ENCODE assay signal across 12 cellular contexts in the genomic region with DNA sequence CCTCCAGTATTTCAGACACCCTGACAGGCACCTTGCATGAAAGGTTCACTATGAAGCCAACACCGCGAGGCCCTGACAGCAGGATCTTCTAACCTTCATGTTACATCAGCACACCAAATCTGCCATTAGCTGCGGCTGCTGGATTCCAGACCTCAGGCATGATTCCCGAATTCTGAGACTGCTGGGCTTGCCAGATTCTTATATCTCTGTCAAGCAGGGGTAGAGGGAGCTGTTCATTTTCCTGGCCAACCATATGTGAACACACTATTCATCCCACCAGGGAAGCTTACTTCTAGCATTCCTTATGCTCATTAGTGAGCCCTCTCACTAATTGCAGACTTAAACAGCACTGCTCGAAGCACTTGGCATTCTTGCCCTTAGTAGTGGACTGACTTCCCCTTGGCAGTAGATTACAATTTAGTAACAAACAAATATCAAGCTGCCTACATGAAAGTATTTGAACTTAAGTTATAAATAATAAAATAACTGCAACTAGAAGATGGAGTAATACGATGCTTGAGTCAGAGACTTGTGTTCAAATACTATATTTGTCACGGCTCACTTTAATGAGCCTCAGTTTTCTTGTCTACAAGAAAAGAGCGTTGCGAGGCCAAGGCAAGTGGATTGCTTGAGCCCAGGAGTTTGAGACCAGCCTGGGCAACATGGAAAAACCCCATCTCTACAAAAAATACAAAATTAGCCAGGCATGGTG. TPM values are rescaled to one million over a fixed set of nuclear protein-coding genes. Genes with fewer than 3 reads are reported as not detected.
DNase-seq lines count a peak whose midpoint lies in the region; ATAC-seq and TF ChIP-seq lines count a peak whose summit lies in the region.
"Had no signal": no experiment of that assay in that cellular context is flagged by ENCODE, and none has a peak within 500 bp of the region (broad histone marks: within the 10 kb centered on the region; RNA-seq: fewer than 3 reads in every experiment).

No MANE protein-coding gene starts in this region.

- H3K9ac ChIP-seq in skeletal muscle satellite cell (ENCODE audit: low read depth, low read length) = peak overlapping the region; percentile 24

- H3K4me3 ChIP-seq in astrocyte of the spinal cord (ENCODE audit: low read depth, low read length) (no peak overlapping the region), skeletal muscle satellite cell (ENCODE audit: low read length) (no peak overlapping the region)

- intact Hi-C loops in left ventricle myocardium superior (cut with micrococcal nuclease) = no loop called here

- peaks cover 36% of the 10 kb centered on the region for H3K4me1 ChIP-seq in skeletal muscle satellite cell (ENCODE audit: control insufficient read depth, insufficient read depth, low read length)

- no peak for TF ChIP-seq CTCF in astrocyte of the spinal cord (IDR thresholded peaks at IDR 0.05; ENCODE audit: low read depth, low read length)

- DNase-seq in ELF-1 (ENCODE audit: low read depth, low spot score) (peak; percentile 34), astrocyte of the spinal cord (ENCODE audit: low read depth, low spot score) (peak; percentile 55), left ventricle myocardium superior (peak; percentile 60), NCI-H2029 treated with DMSO at 0.1 percent for 48 hours (lab: John Stamatoyannopoulos, UW) (no peak)
- no peak for DNase-seq in activated CD4-positive, alpha-beta T cell treated with anti-CD3 and anti-CD28 coated beads, Interleukin-2, amount 50 U/mL, for 4 hours
- DNase-seq: Karpas-422, NCI-H2081 had no signal

- H3K9me3 ChIP-seq in skeletal muscle satellite cell (replicated peaks; ENCODE audit: low read length) = no peaks in the 10 kb centered on the region

- peaks cover 73% of the 10 kb centered on the region for H3K36me3 ChIP-seq in skeletal muscle satellite cell (ENCODE audit: insufficient read depth, low read length)

- ATAC-seq in left ventricle myocardium superior (peak; percentile 21), HG03139 (IDR thresholded peaks at IDR 0.05; ENCODE audit: unreplicated experiment) (no peak), GM21786 (IDR thresholded peaks at IDR 0.05; ENCODE audit: unreplicated experiment) (no peak)

- H3K4me2 ChIP-seq in skeletal muscle satellite cell (ENCODE audit: low read length) = no peak overlapping the region

- in situ Hi-C loops in astrocyte of the spinal cord (cut with HindIII; ENCODE audit: low sequenced_read_pairs) = no loop called here

- H3K27me3 ChIP-seq in skeletal muscle satellite cell (ENCODE audit: control insufficient read depth, insufficient read depth, low read length) = no peaks in the 10 kb centered on the region

RNA-seq across cellular contexts. Expression of gene NID1, which starts 43.3 kb away (rescaled TPM):
- 47.6 TPM for total RNA-seq in left ventricle myocardium superior
- total RNA-seq in skeletal muscle satellite cell (2012; rRNA removed) = 97.1 and 159 TPM in 2 replicates
- total RNA-seq: B cell; natural killer cell treated with Interleukin-12 subunit alpha and Interleukin-12 subunit beta and Interleukin-15 and Interleukin-18, amount 100 ng/mL, for 72 hours had no signal

Comparison
In these comparisons a context has a peak if more than half of its experiments do, and no peak if none do; other contexts are left out.
1. DNase-seq: peak in ELF-1 (single experiment), astrocyte of the spinal cord (single experiment) and left ventricle myocardium superior (single experiment); none in activated CD4-positive, alpha-beta T cell treated with anti-CD3 and anti-CD28 coated beads, Interleukin-2, amount 50 U/mL, for 4 hours (0 of 2) and NCI-H2029 treated with DMSO at 0.1 percent for 48 hours (single experiment).